In the genomic region with DNA sequence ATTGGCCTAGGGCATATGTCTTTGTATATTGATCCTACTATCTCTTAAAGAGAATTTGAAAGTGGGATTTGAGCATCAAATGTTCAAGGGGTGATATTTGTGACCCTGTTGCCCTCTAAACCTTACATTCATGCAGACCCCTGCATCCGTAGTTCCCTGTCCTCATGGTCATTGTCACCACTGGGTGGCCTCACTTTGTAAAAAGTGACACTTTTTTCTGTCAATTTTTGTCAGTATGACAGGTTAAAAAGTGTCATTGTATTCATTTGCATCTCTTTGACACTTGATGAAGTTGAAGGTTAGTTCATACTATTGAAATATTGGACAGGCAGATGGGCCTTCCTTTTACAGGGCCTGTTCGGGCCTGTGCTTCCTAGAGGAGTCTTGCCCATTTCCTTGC, we compare ENCODE assay signal across 23 cellular contexts. TPM values are rescaled to one million over a fixed set of nuclear protein-coding genes. Genes with fewer than 3 reads are reported as not detected.
DNase-seq lines count a peak whose midpoint lies in the region; FAIRE-seq and TF ChIP-seq lines count a peak whose summit lies in the region.
"Had no signal": no experiment of that assay in that cellular context is flagged by ENCODE, and none has a peak within 500 bp of the region (broad histone marks: within the 10 kb centered on the region; RNA-seq: fewer than 3 reads in every experiment).

No MANE protein-coding gene starts in this region.

- DNase-seq in OCI-LY7 (ENCODE audit: low spot score) (no peak), sigmoid colon (peak; percentile 22), urothelium cell line (ENCODE audit: low spot score) (no peak), esophagus squamous epithelium (lab: John Stamatoyannopoulos, UW) (no peak), NCI-H1105 treated with DMSO at 0.1 percent for 48 hours (lab: John Stamatoyannopoulos, UW) (no peak)
- no peak for DNase-seq in activated CD8-positive, alpha-beta memory T cell treated with anti-CD3 and anti-CD28 coated beads, Interleukin-2, amount 50 U/mL, for 4 hours
- DNase-seq: ACHN; BE2C; C1 segment of cervical spinal cord; CD4-positive, CD25-positive, alpha-beta regulatory T cell; CD8-positive, alpha-beta memory T cell; COR-L47; DMS 273 treated with DMSO at 0.1 percent for 48 hours; DMS53; DND-41; H9 had no signal

- H3K79me2 ChIP-seq in Loucy (ENCODE audit: insufficient read depth, low read length) (no peaks in the 10 kb centered on the region), OCI-LY7 (ENCODE audit: insufficient read depth, low read depth, low read length) (no peaks in the 10 kb centered on the region)

- H3K9me3 ChIP-seq in Loucy (ENCODE audit: insufficient read depth, low read depth, low read length) (no peaks in the 10 kb centered on the region), OCI-LY7 (ENCODE audit: low read length) (no peaks in the 10 kb centered on the region), sigmoid colon (no peaks in the 10 kb centered on the region), esophagus squamous epithelium (no peaks in the 10 kb centered on the region)
- H3K9me3 ChIP-seq: BE2C had no signal

- CTCF ChIA-PET in OCI-LY7 (lab: Charles Lee; ENCODE audit: unreplicated experiment): no interaction called here

- H3K9ac ChIP-seq in Loucy (ENCODE audit: low read depth, low read length, poor library complexity, severe bottlenecking): no peak overlapping the region

- FAIRE-seq in urothelium cell line (lab: Jason Lieb, UNC): peak; percentile 13
- FAIRE-seq: A204.1, G401.6, GM12891, H1, HepG2 had no signal

- BruUV-seq in OCI-LY7 (replicated peaks; lab: Mats Ljungman, UMichigan): no TSS peak

- no peaks in the 10 kb centered on the region for H3K27me3 ChIP-seq in Loucy (ENCODE audit: insufficient read depth, low read length, poor library complexity, severe bottlenecking)
- H3K27me3 ChIP-seq in sigmoid colon: no peaks in the 10 kb centered on the region
- H3K27me3 ChIP-seq in esophagus squamous epithelium: no peaks in the 10 kb centered on the region
- H3K27me3 ChIP-seq: BE2C had no signal

- TF ChIP-seq CTCF in Loucy (conservative IDR thresholded peaks at IDR 0.05; ENCODE audit: low read length) (peak; percentile 46), OCI-LY7 (conservative IDR thresholded peaks at IDR 0.05; ENCODE audit: low read length) (peak; percentile 51), sigmoid colon (IDR thresholded peaks at IDR 0.05) (no peak), esophagus squamous epithelium (IDR thresholded peaks at IDR 0.05) (no peak)

- H3K4me2 ChIP-seq in Loucy (ENCODE audit: low read depth, low read length, poor library complexity, severe bottlenecking) (no peak overlapping the region), OCI-LY7 (ENCODE audit: low read length) (no peak overlapping the region)

- no peaks in the 10 kb centered on the region for H3K9me2 ChIP-seq in Loucy (replicated peaks; ENCODE audit: low read depth, low read length)
- H3K9me2 ChIP-seq in OCI-LY7 (ENCODE audit: insufficient read depth, low read length): no peaks in the 10 kb centered on the region

- no peak overlapping the region for H3K27ac ChIP-seq in OCI-LY7 (ENCODE audit: low read depth, low read length, poor library complexity, severe bottlenecking)
- no peak overlapping the region for H3K27ac ChIP-seq in sigmoid colon
- H3K27ac ChIP-seq in esophagus squamous epithelium: no peak overlapping the region

- no peak for TF ChIP-seq POLR2A in sigmoid colon (IDR thresholded peaks at IDR 0.05)
- no peak for TF ChIP-seq POLR2A in esophagus squamous epithelium (IDR thresholded peaks at IDR 0.05)

- H3K4me3 ChIP-seq in Loucy (ENCODE audit: low read length, poor library complexity, severe bottlenecking): no peak overlapping the region
- no peak overlapping the region for H3K4me3 ChIP-seq in OCI-LY7 (ENCODE audit: low read depth, low read length, poor library complexity, severe bottlenecking)
- H3K4me3 ChIP-seq in sigmoid colon: no peak overlapping the region
- H3K4me3 ChIP-seq in esophagus squamous epithelium: no peak overlapping the region

- no peaks in the 10 kb centered on the region for H4K20me1 ChIP-seq in Loucy (ENCODE audit: insufficient read depth, low read length, poor library complexity, severe bottlenecking)
- no peaks in the 10 kb centered on the region for H4K20me1 ChIP-seq in OCI-LY7 (ENCODE audit: insufficient read depth, low read length)

- POLR2A ChIA-PET in OCI-LY7 (lab: Charles Lee): no interaction called here

- H2AFZ ChIP-seq in Loucy (ENCODE audit: low read length) (no peak overlapping the region), OCI-LY7 (ENCODE audit: low read length) (no peak overlapping the region)

- intact Hi-C loops in OCI-LY7 (cut with micrococcal nuclease; ENCODE audit: unreplicated experiment) (no loop called here), sigmoid colon (cut with DNase I) (no loop called here), esophagus squamous epithelium (cut with DNase I) (no loop called here)

- WGBS in sigmoid colon, 2 donors: 89 to 92% methylated on average over 2 of the region's 2 CpGs
- WGBS in esophagus squamous epithelium, 2 donors: 68 to 100% methylated on average over 2 of the region's 2 CpGs

- H3K4me1 ChIP-seq in Loucy (ENCODE audit: insufficient read depth, low read length, poor library complexity, severe bottlenecking) (peaks cover 17% of the 10 kb centered on the region), OCI-LY7 (ENCODE audit: insufficient read depth, low read length, poor library complexity, severe bottlenecking) (peaks cover 9% of the 10 kb centered on the region), sigmoid colon (peaks cover 0 to 6% (median 6%) of the 10 kb centered on the region in 4 donors), esophagus squamous epithelium (no peaks in the 10 kb centered on the region)
- H3K4me1 ChIP-seq: BE2C had no signal

- H3K36me3 ChIP-seq in Loucy (ENCODE audit: insufficient read depth, low read length) (no peaks in the 10 kb centered on the region), OCI-LY7 (ENCODE audit: insufficient read depth, low read length) (no peaks in the 10 kb centered on the region), sigmoid colon (no peaks in the 10 kb centered on the region), esophagus squamous epithelium (no peaks in the 10 kb centered on the region)
- H3K36me3 ChIP-seq: BE2C had no signal

- no peak for TF ChIP-seq EP300 in sigmoid colon (IDR thresholded peaks at IDR 0.05)

- no peaks in the 10 kb centered on the region for H3F3A ChIP-seq in Loucy (ENCODE audit: low read depth)

RNA-seq across cellular contexts. Expression of gene KLF15, which starts 12.3 kb away (rescaled TPM):
- 12.3 and 13.8 TPM in 2 replicates for total RNA-seq in OCI-LY7 (2014; rRNA removed; shearing (Covaris generic))
- total RNA-seq in OCI-LY7 (2022): 26.4 and 35.0 TPM in 2 replicates
- 10 to 100 TPM; 21.9 to 50.2 (median 35.2) TPM for total RNA-seq in sigmoid colon
- 1 to 10 TPM in 2 of 3 donors, under 1 TPM in 1; 0.69 to 5.4 (median 4.2) TPM for polyA plus RNA-seq in sigmoid colon
- 10 to 100 TPM in 2 of 4 donors, 1 to 10 TPM in 2; 1.8 to 43.1 (median 7.7) TPM for total RNA-seq in esophagus squamous epithelium
- total RNA-seq: CD4-positive, CD25-positive, alpha-beta regulatory T cell had no signal
- polyA plus RNA-seq: CD4-positive, CD25-positive, alpha-beta regulatory T cell; CD8-positive, alpha-beta memory T cell; IgD-negative memory B cell had no signal

RNA-seq across cellular contexts. Expression of gene CFAP100, which starts 25.2 kb away (rescaled TPM):
- total RNA-seq in OCI-LY7 (2014; rRNA removed; shearing (Covaris generic)): not detected in 2 replicates
- total RNA-seq in OCI-LY7 (2022): not detected in 2 replicates
- total RNA-seq in sigmoid colon: not detected
- polyA plus RNA-seq in sigmoid colon: not detected
- total RNA-seq in esophagus squamous epithelium: not detected
- total RNA-seq: CD4-positive, CD25-positive, alpha-beta regulatory T cell; CD8-positive, alpha-beta memory T cell; H1; HepG2 had no signal
- polyA plus RNA-seq: CD4-positive, CD25-positive, alpha-beta regulatory T cell; CD8-positive, alpha-beta memory T cell; IgD-negative memory B cell had no signal

Comparison
In these comparisons a context has a peak if more than half of its experiments do, and no peak if none do; other contexts are left out.
1. CTCF ChIP-seq: peak in Loucy (single experiment) and OCI-LY7 (single experiment); none in sigmoid colon (0 of 4) and esophagus squamous epithelium (0 of 6).